ENCODE assay signal across 27 cellular contexts in genomic region chr6:167295495-167296292, GRCh38. TPM values are rescaled to one million over a fixed set of nuclear protein-coding genes. Genes with fewer than 3 reads are reported as not detected.
"Had no signal": no experiment of that assay in that cellular context is flagged by ENCODE, and none has a peak within 500 bp of the region (broad histone marks: within the 10 kb centered on the region; RNA-seq: fewer than 3 reads in every experiment).

No MANE protein-coding gene starts in this region.

- H3K27me3 ChIP-seq: brain microvascular endothelial cell, cardiac muscle cell, Peyer's patch had no signal

- H3K27ac ChIP-seq: brain microvascular endothelial cell, cardiac muscle cell, Peyer's patch, RWPE1, SJCRH30, VCaP had no signal

- H3K4me3 Mint-ChIP-seq: activated CD4-positive, alpha-beta memory T cell treated with anti-CD3 and anti-CD28 coated beads for 36 hours; activated CD4-positive, alpha-beta T cell treated with anti-CD3 and anti-CD28 coated beads, Interleukin-2, amount 10 ng/mL, durations not matched to agents 7 days and 5 days; activated naive CD4-positive, alpha-beta T cell treated with anti-CD3 and anti-CD28 coated beads for 36 hours; activated naive CD8-positive, alpha-beta T cell treated with anti-CD3 and anti-CD28 coated beads for 36 hours; activated T-cell treated with anti-CD3 and anti-CD28 coated beads, Interleukin-2, amount 50 U/mL, for 4 hours had no signal

- H3K4me1 Mint-ChIP-seq: activated CD4-positive, alpha-beta T cell treated with anti-CD3 and anti-CD28 coated beads, Interleukin-2, amount 10 ng/mL, durations not matched to agents 7 days and 5 days; activated naive CD8-positive, alpha-beta T cell treated with anti-CD3 and anti-CD28 coated beads for 36 hours had no signal

- H3K4me3 ChIP-seq: cardiac muscle cell, Peyer's patch, SJCRH30 had no signal

- H3K9ac ChIP-seq: SK-N-SH had no signal

- DNase-seq: activated CD4-positive, alpha-beta memory T cell treated with anti-CD3 and anti-CD28 coated beads for 36 hours; activated CD4-positive, alpha-beta T cell treated with anti-CD3 and anti-CD28 coated beads, Interleukin-2, amount 10 ng/mL, durations not matched to agents 7 days and 5 days; activated CD4-positive, CD25-positive, alpha-beta regulatory T cell; activated CD8-positive, alpha-beta memory T cell treated with anti-CD3 and anti-CD28 coated beads for 24 hours; activated effector memory CD4-positive, alpha-beta T cell treated with anti-CD3 and anti-CD28 coated beads, Interleukin-2, amount 50 U/mL, for 16 hours; activated naive CD4-positive, alpha-beta T cell treated with anti-CD3 and anti-CD28 coated beads for 36 hours; activated naive CD8-positive, alpha-beta T cell treated with anti-CD3 and anti-CD28 coated beads for 36 hours; activated T-cell treated with anti-CD3 and anti-CD28 coated beads, Interleukin-2, amount 50 U/mL, for 4 hours; brain microvascular endothelial cell; KBM-7; NCI-H1048; NCI-H2081; NCI-H2171 treated with DMSO at 0.1 percent for 48 hours; NCI-H226; NCI-H526; Right ventricle myocardium superior; SJCRH30; SK-N-SH; T-helper 1 cell had no signal

- H3K9me3 Mint-ChIP-seq: activated CD4-positive, alpha-beta memory T cell treated with anti-CD3 and anti-CD28 coated beads for 36 hours; activated CD4-positive, alpha-beta T cell treated with anti-CD3 and anti-CD28 coated beads, Interleukin-2, amount 10 ng/mL, durations not matched to agents 7 days and 5 days; activated naive CD4-positive, alpha-beta T cell treated with anti-CD3 and anti-CD28 coated beads for 36 hours; activated naive CD8-positive, alpha-beta T cell treated with anti-CD3 and anti-CD28 coated beads for 36 hours; activated T-cell treated with anti-CD3 and anti-CD28 coated beads, Interleukin-2, amount 50 U/mL, for 4 hours had no signal

- H3K36me3 ChIP-seq: brain microvascular endothelial cell, cardiac muscle cell, Peyer's patch, SJCRH30 had no signal

- H3K9me2 ChIP-seq: SK-N-SH had no signal

- H3K27ac Mint-ChIP-seq: activated CD4-positive, alpha-beta memory T cell treated with anti-CD3 and anti-CD28 coated beads for 36 hours; activated CD4-positive, alpha-beta T cell treated with anti-CD3 and anti-CD28 coated beads, Interleukin-2, amount 10 ng/mL, durations not matched to agents 7 days and 5 days; activated naive CD4-positive, alpha-beta T cell treated with anti-CD3 and anti-CD28 coated beads for 36 hours; activated naive CD8-positive, alpha-beta T cell treated with anti-CD3 and anti-CD28 coated beads for 36 hours had no signal

- H3K4me1 ChIP-seq: Peyer's patch, SJCRH30 had no signal

- H3K9me3 ChIP-seq: Peyer's patch, SJCRH30, SK-N-SH had no signal

- H3K36me3 Mint-ChIP-seq: activated CD4-positive, alpha-beta memory T cell treated with anti-CD3 and anti-CD28 coated beads for 36 hours; activated naive CD8-positive, alpha-beta T cell treated with anti-CD3 and anti-CD28 coated beads for 36 hours had no signal

- H3K4me2 ChIP-seq: SK-N-SH had no signal

RNA-seq across cellular contexts. Expression of gene UNC93A, which starts 4.6 kb away (rescaled TPM):
- total RNA-seq: activated CD4-positive, alpha-beta memory T cell treated with anti-CD3 and anti-CD28 coated beads for 36 hours; activated CD4-positive, alpha-beta T cell treated with anti-CD3 and anti-CD28 coated beads, Interleukin-2, amount 10 ng/mL, durations not matched to agents 7 days and 5 days; activated naive CD4-positive, alpha-beta T cell treated with anti-CD3 and anti-CD28 coated beads for 36 hours; activated naive CD8-positive, alpha-beta T cell treated with anti-CD3 and anti-CD28 coated beads for 36 hours; activated T-cell treated with anti-CD3 and anti-CD28 coated beads, Interleukin-2, amount 50 U/mL, for 4 hours; cardiac muscle cell; LHCN-M2; M059J; NCI-H460; Right ventricle myocardium superior; SJCRH30; T-helper 2 cell treated with Interferon-gamma antibody and Interleukin-4, amounts not matched to agents 100 ng/mL and 5 ng/mL, for 36 hours had no signal

RNA-seq across cellular contexts. Expression of gene TTLL2, which starts 29.2 kb away (rescaled TPM):
- total RNA-seq: activated CD4-positive, alpha-beta memory T cell treated with anti-CD3 and anti-CD28 coated beads for 36 hours; activated CD4-positive, alpha-beta T cell treated with anti-CD3 and anti-CD28 coated beads, Interleukin-2, amount 10 ng/mL, durations not matched to agents 7 days and 5 days; activated naive CD4-positive, alpha-beta T cell treated with anti-CD3 and anti-CD28 coated beads for 36 hours; activated naive CD8-positive, alpha-beta T cell treated with anti-CD3 and anti-CD28 coated beads for 36 hours; activated T-cell treated with anti-CD3 and anti-CD28 coated beads, Interleukin-2, amount 50 U/mL, for 4 hours; cardiac muscle cell; LHCN-M2; M059J; NCI-H460; Peyer's patch; Right ventricle myocardium superior; SJCRH30; T-helper 2 cell treated with Interferon-gamma antibody and Interleukin-4, amounts not matched to agents 100 ng/mL and 5 ng/mL, for 36 hours had no signal
